Comparison of ENCODE assay signal across 22 cellular contexts in the genomic region with DNA sequence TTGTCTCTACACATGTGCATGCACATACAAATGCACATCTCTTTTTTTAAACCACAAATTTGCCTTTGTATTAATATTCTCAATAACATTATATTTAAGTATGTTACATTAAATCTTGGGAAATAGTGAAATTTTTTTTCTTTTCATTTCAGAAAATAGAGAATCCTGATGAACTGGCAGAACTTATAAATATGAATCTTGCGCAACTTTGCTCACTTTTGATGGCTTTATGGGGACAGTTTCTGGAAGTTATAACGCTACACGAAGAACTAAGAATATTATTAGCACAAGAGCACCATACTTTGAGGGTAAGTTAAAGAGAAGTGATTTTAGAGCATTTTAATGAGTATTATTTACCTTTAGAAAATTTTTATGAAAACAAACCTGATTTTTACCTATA.
DNase-seq lines count a peak whose midpoint lies in the region; ATAC-seq, FAIRE-seq and TF ChIP-seq lines count a peak whose summit lies in the region.
"Had no signal": no experiment of that assay in that cellular context is flagged by ENCODE, and none has a peak within 500 bp of the region (broad histone marks: within the 10 kb centered on the region; RNA-seq: fewer than 3 reads in every experiment).

No MANE protein-coding gene starts in this region.

- peaks cover 35% of the 10 kb centered on the region for H3K36me3 Mint-ChIP-seq in endothelial cell (ENCODE audit: low read depth, unreplicated experiment)

- CTCF ChIA-PET in HepG2 (lab: Yijun Ruan, JAX; ENCODE audit: low intra/inter-chr PET ratio, low total read pairs) (interaction anchor here (0.6 kb wide), 1 partner anchor 38 kb away, joined by 3 read pairs; no protein-coding TSS in a partner anchor), K562 (lab: Yijun Ruan, JAX; ENCODE audit: low intra/inter-chr PET ratio) (no interaction called here)

- H3K9me3 ChIP-seq in HepG2 (ENCODE audit: low read length) (peaks cover 7% of the 10 kb centered on the region), right lobe of liver (peaks cover 0 to 6% (median 2%) of the 10 kb centered on the region in 4 donors), K562 (replicated peaks; ENCODE audit: control insufficient read depth, insufficient read depth, low read depth, low read length) (peaks cover 6% of the 10 kb centered on the region; the same call in 1 of the 2 replicates)

- no peaks in the 10 kb centered on the region for H4K20me1 ChIP-seq in HepG2 (ENCODE audit: insufficient read depth, low read length)
- H4K20me1 ChIP-seq in K562 (replicated peaks; ENCODE audit: control insufficient read depth, insufficient read depth, low read length), result no peaks in the 10 kb centered on the region
- H4K20me1 ChIP-seq: BLaER1 treated with 17β-estradiol and CSF1 and Interleukin-3, amounts not matched to agents 10 nM and 100 nM had no signal

- 98% methylated on average over 3 of the region's 3 CpGs for WGBS in HepG2 (ENCODE audit: low lambda C conversion rate)
- 93% methylated on average over 3 of the region's 3 CpGs for WGBS in right lobe of liver (ENCODE audit: insufficient coverage, low coverage, low lambda C conversion rate, missing lambda C conversion rate)
- 96% methylated on average over 3 of the region's 3 CpGs for WGBS in K562 (ENCODE audit: insufficient coverage, low coverage, missing lambda C conversion rate)

- no peaks in the 10 kb centered on the region for H3K9me3 Mint-ChIP-seq in endothelial cell (ENCODE audit: unreplicated experiment)

- H2AFZ ChIP-seq in HepG2 (ENCODE audit: low read length) (no peak overlapping the region), K562 (ENCODE audit: low read depth, low read length) (no peak overlapping the region)

- in situ Hi-C loops in HepG2 (cut with HindIII; ENCODE audit: extremely low pct_ligation_motif_present, low pct_unique_long_range_greater_than_20kb), result no loop called here
- in situ Hi-C loops in K562 (cut with MboI), result no loop called here
- in situ Hi-C loops in ACHN (cut with HindIII; ENCODE audit: low pct_ligation_motif_present, low pct_unique_long_range_greater_than_20kb, low sequenced_read_pairs), result no loop called here

- H3K4me2 ChIP-seq in HepG2 (ENCODE audit: low read depth, low read length), result no peak overlapping the region
- H3K4me2 ChIP-seq in K562 (ENCODE audit: insufficient read depth, low read length), result no peak overlapping the region
- H3K4me2 ChIP-seq: A549; BLaER1 treated with 17β-estradiol and CSF1 and Interleukin-3, amounts not matched to agents 10 nM and 100 nM had no signal

- TF ChIP-seq CTCF in HepG2 (CRISPR knock-in tag; IDR thresholded peaks at IDR 0.05), result no peak
- TF ChIP-seq CTCF in right lobe of liver (IDR thresholded peaks at IDR 0.05), result no peak
- no peak for TF ChIP-seq CTCF in K562 (IDR thresholded peaks at IDR 0.05 in 2 of 3, conservative IDR thresholded peaks at IDR 0.05 in 1 of 3; ENCODE audit: insufficient read depth in 2 of 3, low read depth in 1 of 3, low read length in 3 of 3)
- TF ChIP-seq CTCF in endothelial cell (IDR thresholded peaks at IDR 0.05; ENCODE audit: unreplicated experiment), result no peak

- H3K27me3 ChIP-seq in HepG2 (ENCODE audit: control insufficient read depth in 1 of 2, insufficient read depth in 2 of 2, low read length in 2 of 2) (no peaks in the 10 kb centered on the region), right lobe of liver (no peaks in the 10 kb centered on the region), K562 (ENCODE audit: control insufficient read depth in 2 of 2, insufficient read depth in 2 of 2, low read length in 2 of 2) (no peaks in the 10 kb centered on the region)
- H3K27me3 ChIP-seq: BLaER1 treated with 17β-estradiol and CSF1 and Interleukin-3, amounts not matched to agents 10 nM and 100 nM had no signal

- no peaks in the 10 kb centered on the region; the same call in 1 of the 2 replicates for H3K4me1 ChIP-seq in HepG2 (ENCODE audit: insufficient read depth, low read length)
- no peaks in the 10 kb centered on the region for H3K4me1 ChIP-seq in right lobe of liver
- no peaks in the 10 kb centered on the region for H3K4me1 ChIP-seq in K562 (replicated peaks in 1 of 2; ENCODE audit: control insufficient read depth in 2 of 2, insufficient read depth in 2 of 2, low read length in 2 of 2)
- H3K4me1 ChIP-seq: A549; BLaER1 treated with 17β-estradiol and CSF1 and Interleukin-3, amounts not matched to agents 10 nM and 100 nM had no signal

- no peak for ATAC-seq in HepG2
- ATAC-seq in right lobe of liver, result no peak
- ATAC-seq in K562, result no peak
- ATAC-seq: A549; CD8-positive, alpha-beta T cell had no signal

- intact Hi-C loops in HepG2 (cut with micrococcal nuclease; ENCODE audit: unreplicated experiment), result no loop called here
- intact Hi-C loops in right lobe of liver (cut with DNase I), result no loop called here
- intact Hi-C loops in K562 (cut with micrococcal nuclease), result no loop called here

- no peaks in the 10 kb centered on the region for H3K4me1 Mint-ChIP-seq in endothelial cell (ENCODE audit: unreplicated experiment)
- H3K4me1 Mint-ChIP-seq: B cell had no signal

- POLR2A ChIA-PET in HepG2 (lab: Yijun Ruan, JAX), result no interaction called here
- POLR2A ChIA-PET in K562 (lab: Yijun Ruan, JAX), result no interaction called here

- TF ChIP-seq POLR2A in HepG2 (IDR thresholded peaks at IDR 0.05; ENCODE audit: insufficient read depth in 1 of 2, low read depth in 2 of 2, low read length in 2 of 2) (no peak), right lobe of liver (IDR thresholded peaks at IDR 0.05) (no peak), K562 (conservative IDR thresholded peaks at IDR 0.05) (no peak)

- BruUV-seq in HepG2 (replicated peaks; lab: Mats Ljungman, UMichigan), result no TSS peak
- no TSS peak for BruUV-seq in K562 (replicated peaks; lab: Mats Ljungman, UMichigan)

- H3K9me1 ChIP-seq in K562 (ENCODE audit: control insufficient read depth, insufficient read depth, low read length), result no peaks in the 10 kb centered on the region

- no peak overlapping the region for H3K27ac Mint-ChIP-seq in endothelial cell (ENCODE audit: unreplicated experiment)
- H3K27ac Mint-ChIP-seq: B cell; CD4-positive, alpha-beta T cell; CD8-positive, alpha-beta T cell had no signal

- peaks cover 2% of the 10 kb centered on the region for H3K27me3 Mint-ChIP-seq in endothelial cell (ENCODE audit: unreplicated experiment)
- H3K27me3 Mint-ChIP-seq: B cell; CD4-positive, alpha-beta T cell had no signal

- no peak overlapping the region for H3K27ac ChIP-seq in HepG2 (ENCODE audit: extremely low read length, insufficient read depth, low read length)
- no peak overlapping the region for H3K27ac ChIP-seq in right lobe of liver
- no peak overlapping the region for H3K27ac ChIP-seq in K562 (ENCODE audit: extremely low read depth, low read depth, low read length)
- H3K27ac ChIP-seq: 22Rv1; A549; BLaER1 treated with 17β-estradiol and CSF1 and Interleukin-3, amounts not matched to agents 10 nM and 100 nM; C4-2B had no signal

- H3K4me3 ChIP-seq in HepG2 (replicated peaks in 1 of 3; ENCODE audit: insufficient read depth in 1 of 3, low read depth in 2 of 3, low read length in 3 of 3) (no peak overlapping the region), right lobe of liver (no peak overlapping the region), K562 (no peak overlapping the region)
- H3K4me3 ChIP-seq: A549; BLaER1 treated with 17β-estradiol and CSF1 and Interleukin-3, amounts not matched to agents 10 nM and 100 nM had no signal

- no peaks in the 10 kb centered on the region for H3K79me2 ChIP-seq in HepG2 (ENCODE audit: insufficient read depth, low read length)
- H3K79me2 ChIP-seq in K562 (ENCODE audit: control insufficient read depth, insufficient read depth, low read length), result no peaks in the 10 kb centered on the region

- no peak for TF ChIP-seq EP300 in HepG2 (IDR thresholded peaks at IDR 0.05; ENCODE audit: low read depth in 2 of 2, low read length in 2 of 2)
- TF ChIP-seq EP300 in HepG2 (CRISPR knock-in tag; IDR thresholded peaks at IDR 0.05; ENCODE audit: borderline replicate concordance), result no peak
- no peak for TF ChIP-seq EP300 in K562 (IDR thresholded peaks at IDR 0.05; ENCODE audit: low read length)

- peak overlapping the region; percentile 66 for H3K4me3 Mint-ChIP-seq in endothelial cell (ENCODE audit: unreplicated experiment)
- H3K4me3 Mint-ChIP-seq: B cell; CD4-positive, alpha-beta T cell; CD8-positive, alpha-beta T cell had no signal

- no peak for FAIRE-seq in HepG2 (lab: Jason Lieb, UNC)
- no peak for FAIRE-seq in K562 (lab: Jason Lieb, UNC)
- FAIRE-seq: A549, D721Med, GM12891, GM19239 had no signal

- DNase-seq in HepG2 (ENCODE audit: low spot score) (no peak), right lobe of liver (no peak), K562 (ENCODE audit: extremely low read depth in 1 of 4, low spot score in 3 of 4) (no peak), endothelial cell (ENCODE audit: low spot score) (no peak), AG08396 (ENCODE audit: low spot score) (no peak), ACHN (no peak)
- no peak for DNase-seq in activated CD8-positive, alpha-beta memory T cell treated with anti-CD3 and anti-CD28 coated beads, Interleukin-2, amount 50 U/mL, for 48 hours
- DNase-seq: AML-193; Caco-2; Calu3; CD4-positive, alpha-beta T cell; CD8-positive, alpha-beta T cell; DMS79 treated with DMSO at 0.1 percent for 48 hours; GF-D8 had no signal

- H3K9ac ChIP-seq in HepG2 (ENCODE audit: insufficient read depth, low read depth, low read length) (no peak overlapping the region), K562 (ENCODE audit: insufficient read depth in 1 of 2, low read depth in 2 of 2, low read length in 2 of 2) (no peak overlapping the region)
- H3K9ac ChIP-seq: BLaER1 treated with 17β-estradiol and CSF1 and Interleukin-3, amounts not matched to agents 10 nM and 100 nM had no signal

- peaks cover 3 to 29% of the 10 kb centered on the region in 2 experiments; a peak in 4 of 5 replicates for H3K36me3 ChIP-seq in HepG2 (replicated peaks in 1 of 2; ENCODE audit: control insufficient read depth in 1 of 2, insufficient read depth in 2 of 2, low read length in 2 of 2)
- peaks cover 0 to 7% (median 0%) of the 10 kb centered on the region in 4 donors for H3K36me3 ChIP-seq in right lobe of liver
- peaks cover 42% of the 10 kb centered on the region for H3K36me3 ChIP-seq in K562 (ENCODE audit: control insufficient read depth, insufficient read depth, low read length)

- TF ChIP-seq RAD21 in HepG2 (CRISPR knock-in tag; IDR thresholded peaks at IDR 0.05), result no peak
- no peak for TF ChIP-seq RAD21 in K562 (CRISPR knock-in tag; conservative IDR thresholded peaks at IDR 0.05 in 1 of 2, IDR thresholded peaks at IDR 0.05 in 1 of 2)

TF ChIP-seq in HepG2, 621 proteins besides CTCF, POLR2A, EP300 and RAD21:
- TF ChIP-seq CEBPB (IDR thresholded peaks at IDR 0.05; ENCODE audit: borderline replicate concordance, low read depth, low read length), result peak; percentile 74
- no peak for TF ChIP-seq ELF4 (CRISPR knock-in tag; IDR thresholded peaks at IDR 0.05; ENCODE audit: borderline replicate concordance)
TF ChIP-seq in HepG2: peak in this region for 1.

TF ChIP-seq in K562, 482 proteins besides CTCF, POLR2A, EP300 and RAD21 (continues in another document):
- TF ChIP-seq NR3C1 (CRISPR knock-in tag; IDR thresholded peaks at IDR 0.05) (no peak), CEBPB (tag; IDR thresholded peaks at IDR 0.05) (peak; percentile 81), NR2F6 (CRISPR knock-in tag; IDR thresholded peaks at IDR 0.05) (no peak), CEBPG (CRISPR knock-in tag; IDR thresholded peaks at IDR 0.05) (no peak), CEBPG (tag; conservative IDR thresholded peaks at IDR 0.05 in 1 of 2, IDR thresholded peaks at IDR 0.05 in 1 of 2) (peak; percentile 58 to 91), GABPA (tag; conservative IDR thresholded peaks at IDR 0.05; ENCODE audit: low read depth) (no peak)

Comparison
In these comparisons a context has a peak if more than half of its experiments do, and no peak if none do; other contexts are left out.
1. Of the 241 proteins assayed by ChIP-seq in both HepG2 and K562: peak only in HepG2: none; only in K562: CEBPG; in both: CEBPB; in neither: 239.